Comparison of ENCODE assay signal across 12 cellular contexts in genomic region chr16:2846511-2847310, GRCh38. TPM values are rescaled to one million over a fixed set of nuclear protein-coding genes. Genes with fewer than 3 reads are reported as not detected.
DNase-seq lines count a peak whose midpoint lies in the region; TF ChIP-seq lines count a peak whose summit lies in the region.
"Had no signal": no experiment of that assay in that cellular context is flagged by ENCODE, and none has a peak within 500 bp of the region (broad histone marks: within the 10 kb centered on the region; RNA-seq: fewer than 3 reads in every experiment).

No MANE protein-coding gene starts in this region.

- H3K4me3 Mint-ChIP-seq in H9, result no peak overlapping the region

- H3K27ac Mint-ChIP-seq in H9, result no peak overlapping the region

- no peak overlapping the region for H2BK15ac ChIP-seq in H9 (ENCODE audit: low read depth, low read length)

- no peaks in the 10 kb centered on the region for H4K20me1 ChIP-seq in fibroblast of lung (ENCODE audit: control insufficient read depth, extremely low read depth, insufficient read depth, low read length)
- H4K20me1 ChIP-seq in smooth muscle cell (ENCODE audit: low read depth), result no peaks in the 10 kb centered on the region
- H4K20me1 ChIP-seq in H9 (ENCODE audit: control insufficient read depth, insufficient read depth, insufficient read length), result no peaks in the 10 kb centered on the region

- no peaks in the 10 kb centered on the region for H3K36me3 Mint-ChIP-seq in H9 (ENCODE audit: insufficient read depth in 1 of 3, low read depth in 3 of 3)

- no peak overlapping the region for H3K4me3 ChIP-seq in fibroblast of lung (replicated peaks in 1 of 4; ENCODE audit: control extremely low read depth in 1 of 4, insufficient read depth in 1 of 4, low read depth in 3 of 4, low read length in 4 of 4)
- H3K4me3 ChIP-seq in smooth muscle cell, result no peak overlapping the region
- H3K4me3 ChIP-seq: pancreas, SK-N-MC had no signal

- no peak overlapping the region for H3K56ac ChIP-seq in H9 (ENCODE audit: insufficient read length, low read depth, low read length)

- no peak overlapping the region for H2AFZ ChIP-seq in fibroblast of lung (ENCODE audit: low read length)
- no peak overlapping the region for H2AFZ ChIP-seq in smooth muscle cell (ENCODE audit: low read depth)
- H2AFZ ChIP-seq in H9 (ENCODE audit: low read length), result no peak overlapping the region

- H2BK5ac ChIP-seq in H9 (ENCODE audit: insufficient read length, low read length), result no peak overlapping the region

- H3K79me1 ChIP-seq in H9 (ENCODE audit: insufficient read depth, low read depth, low read length, poor library complexity, severe bottlenecking), result no peaks in the 10 kb centered on the region

- peaks cover 3 to 5% of the 10 kb centered on the region in 2 experiments; a peak in 4 of 5 replicates for H3K9me3 Mint-ChIP-seq in H9

- H3K79me2 ChIP-seq in fibroblast of lung (ENCODE audit: control insufficient read depth, insufficient read depth, low read length) (no peaks in the 10 kb centered on the region), smooth muscle cell (ENCODE audit: low read depth) (no peaks in the 10 kb centered on the region), H9 (ENCODE audit: insufficient read depth, low read length) (no peaks in the 10 kb centered on the region)

- H2BK12ac ChIP-seq in H9 (ENCODE audit: insufficient read length, low read depth, low read length), result no peak overlapping the region

- no peak overlapping the region for H2AK5ac ChIP-seq in H9 (ENCODE audit: insufficient read length, low read length)

- H3K27me3 ChIP-seq in fibroblast of lung (ENCODE audit: control insufficient read depth, insufficient read depth, low read length) (peaks cover 5% of the 10 kb centered on the region), smooth muscle cell (ENCODE audit: low read depth) (no peaks in the 10 kb centered on the region), H9 (ENCODE audit: insufficient read depth, low read length) (no peaks in the 10 kb centered on the region)
- H3K27me3 ChIP-seq: pancreas had no signal

- H3K18ac ChIP-seq in H9 (ENCODE audit: insufficient read length, low read depth, low read length), result no peak overlapping the region

- TF ChIP-seq CTCF in fibroblast of lung (conservative IDR thresholded peaks at IDR 0.05 in 1 of 2, IDR thresholded peaks at IDR 0.05 in 1 of 2; ENCODE audit: low read depth in 1 of 2, low read length in 2 of 2) (no peak), smooth muscle cell (IDR thresholded peaks at IDR 0.05; ENCODE audit: borderline replicate concordance, insufficient read depth, poor library complexity, severe bottlenecking) (no peak), H9 (conservative IDR thresholded peaks at IDR 0.05) (no peak)

- H4K8ac ChIP-seq in H9 (replicated peaks; ENCODE audit: insufficient read length, low read depth, low read length), result no peak overlapping the region

- H3T11ph ChIP-seq in H9 (ENCODE audit: low read length), result no peak overlapping the region

- no peak overlapping the region for H2BK120ac ChIP-seq in H9 (ENCODE audit: low read depth, low read length, poor library complexity, severe bottlenecking)

- no peak overlapping the region for H4K91ac ChIP-seq in H9 (ENCODE audit: insufficient read length, low read depth, low read length)

- H3K4me2 ChIP-seq in fibroblast of lung (ENCODE audit: extremely low read depth, insufficient read depth, low read length), result no peak overlapping the region
- H3K4me2 ChIP-seq in smooth muscle cell, result no peak overlapping the region
- H3K4me2 ChIP-seq in H9 (ENCODE audit: insufficient read depth, insufficient read length, low read length), result no peak overlapping the region

- no peaks in the 10 kb centered on the region for H3K23me2 ChIP-seq in H9 (ENCODE audit: insufficient read length, low read depth, low read length, poor library complexity, severe bottlenecking)

- in situ Hi-C loops in SK-MEL-5 (cut with HindIII; ENCODE audit: low pct_unique_long_range_greater_than_20kb, low sequenced_read_pairs), result no loop called here

- no peak overlapping the region for H3K9ac ChIP-seq in fibroblast of lung (ENCODE audit: insufficient read depth, low read length)
- H3K9ac ChIP-seq in smooth muscle cell (ENCODE audit: low read depth), result no peak overlapping the region
- no peak overlapping the region for H3K9ac ChIP-seq in H9 (ENCODE audit: extremely low read depth, insufficient read length, low read length)

- H3K23ac ChIP-seq in H9 (ENCODE audit: insufficient read length, low read depth, low read length), result no peak overlapping the region

- no peaks in the 10 kb centered on the region for H3F3A ChIP-seq in smooth muscle cell (ENCODE audit: low read depth)

- no peak overlapping the region for H2BK20ac ChIP-seq in H9 (ENCODE audit: low read depth, low read length, poor library complexity, severe bottlenecking)

- DNase-seq in activated CD8-positive, alpha-beta memory T cell treated with anti-CD3 and anti-CD28 coated beads, Interleukin-2, amount 50 U/mL, for 48 hours, result peak; percentile 53
- no peak for DNase-seq in activated CD8-positive, alpha-beta memory T cell treated with anti-CD3 and anti-CD28 coated beads, Interleukin-2, amount 50 U/mL, for 4 hours
- DNase-seq in SK-MEL-5 (ENCODE audit: low read depth, low spot score) (peak; percentile 59), fibroblast of lung (ENCODE audit: low read depth in 2 of 2) (peak; percentile 10 to 85), smooth muscle cell (lab: John Stamatoyannopoulos, UW; ENCODE audit: unreplicated experiment) (no peak), H9 (no peak), HPDE6-E6E7 (ENCODE audit: extremely low spot score) (no peak), NCI-H524 treated with DMSO at 0.1 percent for 48 hours (lab: John Stamatoyannopoulos, UW) (no peak)
- DNase-seq: kidney had no signal

- H3K9me3 ChIP-seq in fibroblast of lung (ENCODE audit: control insufficient read depth, insufficient read depth, low read depth, low read length), result no peaks in the 10 kb centered on the region
- no peaks in the 10 kb centered on the region for H3K9me3 ChIP-seq in smooth muscle cell (replicated peaks; ENCODE audit: low read depth)
- H3K9me3 ChIP-seq in H9 (ENCODE audit: control insufficient read depth, low read depth, low read length), result no peaks in the 10 kb centered on the region
- H3K9me3 ChIP-seq: pancreas had no signal

- H3K27me3 Mint-ChIP-seq in H9 (ENCODE audit: low read depth), result peaks cover 26% of the 10 kb centered on the region

- H4K5ac ChIP-seq in H9 (ENCODE audit: insufficient read length, low read depth, low read length), result no peak overlapping the region

- H3K27ac ChIP-seq in fibroblast of lung (ENCODE audit: insufficient read depth, low read length), result no peak overlapping the region
- peak overlapping the region; percentile 14 for H3K27ac ChIP-seq in smooth muscle cell (ENCODE audit: low read depth)
- no peak overlapping the region for H3K27ac ChIP-seq in H9 (ENCODE audit: insufficient read length, low read depth, low read length)
- H3K27ac ChIP-seq: pancreas, SK-N-MC had no signal

- H3K36me3 ChIP-seq in fibroblast of lung (ENCODE audit: control insufficient read depth, insufficient read depth, low read length) (no peaks in the 10 kb centered on the region), smooth muscle cell (ENCODE audit: low read depth) (no peaks in the 10 kb centered on the region)
- H3K36me3 ChIP-seq: pancreas had no signal

- WGBS in smooth muscle cell (ENCODE audit: low lambda C conversion rate), result 63% methylated on average over 3 of the region's 3 CpGs
- WGBS in H9 (ENCODE audit: extremely low coverage, insufficient read length, low lambda C conversion rate), result no CpG with 5 or more reads among the region's 3 CpGs

- H3K4me1 ChIP-seq in fibroblast of lung (ENCODE audit: control insufficient read depth, extremely low read depth, insufficient read depth, low read length) (peaks cover 2% of the 10 kb centered on the region), smooth muscle cell (ENCODE audit: low read depth) (no peaks in the 10 kb centered on the region), H9 (ENCODE audit: insufficient read depth, low read length) (0 out of 2 replicates have a peak, but pooled peaks cover 3% of the 10 kb centered on the region)

- no peak overlapping the region for H3K4ac ChIP-seq in H9 (ENCODE audit: low read depth, low read length)

- H3K14ac ChIP-seq in H9 (ENCODE audit: insufficient read depth, low read length), result no peak overlapping the region

- peaks cover 0 to 10% of the 10 kb centered on the region in 2 experiments; a peak in 2 of 4 replicates for H3K4me1 Mint-ChIP-seq in H9

RNA-seq across cellular contexts. Expression of gene PRSS22, which starts 11.3 kb away (rescaled TPM):
- not detected in 2 replicates for total RNA-seq in SK-MEL-5 (2014; rRNA removed; shearing (Covaris generic))
- polyA plus RNA-seq in SK-MEL-5 (2015; cell fraction: cytosol; rRNA removed), result 0.73 TPM in 1 of 2 replicates, not detected in the other
- 0.65 TPM in 1 of 2 replicates, not detected in the other for polyA plus RNA-seq in SK-MEL-5 (2015; cell fraction: nucleus; rRNA removed)
- total RNA-seq in fibroblast of lung (0.17 TPM in 1 of 2 replicates, not detected in the other), smooth muscle cell (2.2 TPM in 1 of 2 replicates, not detected in the other), H9 (2021) (1.9 and 2.4 TPM in 2 replicates)
- polyA plus RNA-seq in fibroblast of lung (not detected in 2 replicates), smooth muscle cell (0.79 and 3.7 TPM in 2 replicates)
- 0.13 TPM in 1 of 2 replicates, not detected in the other for polyA plus RNA-seq in fibroblast of lung (2012)
- polyA minus RNA-seq in fibroblast of lung (ENCODE audit: low replicate concordance), result not detected in 2 replicates

RNA-seq across cellular contexts. Expression of gene ZG16B, which starts 16.6 kb away (rescaled TPM):
- total RNA-seq in SK-MEL-5 (2014; rRNA removed; shearing (Covaris generic)), result not detected in 2 replicates
- polyA plus RNA-seq in SK-MEL-5 (2015; cell fraction: cytosol; rRNA removed), result not detected in 2 replicates
- not detected in 2 replicates for polyA plus RNA-seq in SK-MEL-5 (2015; cell fraction: nucleus; rRNA removed)
- not detected in 2 replicates for total RNA-seq in fibroblast of lung
- 0.14 TPM in 1 of 2 replicates, not detected in the other for polyA plus RNA-seq in fibroblast of lung
- polyA plus RNA-seq in fibroblast of lung (2012), result 0.17 TPM in 1 of 2 replicates, not detected in the other
- 0.56 TPM in 1 of 2 replicates, not detected in the other for polyA minus RNA-seq in fibroblast of lung (ENCODE audit: low replicate concordance)
- not detected in 2 replicates for total RNA-seq in smooth muscle cell
- not detected in 2 replicates for polyA plus RNA-seq in smooth muscle cell
- not detected in 2 replicates for total RNA-seq in H9 (2021)

RNA-seq across cellular contexts. Expression of gene PRSS21, which starts 29.7 kb away (rescaled TPM):
- not detected in 2 replicates for total RNA-seq in SK-MEL-5 (2014; rRNA removed; shearing (Covaris generic))
- not detected in 2 replicates for polyA plus RNA-seq in SK-MEL-5 (2015; cell fraction: cytosol; rRNA removed)
- not detected in 2 replicates for polyA plus RNA-seq in SK-MEL-5 (2015; cell fraction: nucleus; rRNA removed)
- total RNA-seq in fibroblast of lung, result 0.17 and 0.77 TPM in 2 replicates
- polyA plus RNA-seq in fibroblast of lung, result 0.15 and 0.22 TPM in 2 replicates
- polyA plus RNA-seq in fibroblast of lung (2012), result 0.19 TPM in 1 of 2 replicates, not detected in the other
- not detected in 2 replicates for polyA minus RNA-seq in fibroblast of lung (ENCODE audit: low replicate concordance)
- not detected in 2 replicates for total RNA-seq in smooth muscle cell
- polyA plus RNA-seq in smooth muscle cell, result not detected in 2 replicates
- not detected in 2 replicates for total RNA-seq in H9 (2021)
- total RNA-seq: urinary bladder had no signal

RNA-seq across cellular contexts. Expression of gene FLYWCH2, which starts 36.3 kb away (rescaled TPM):
- total RNA-seq in SK-MEL-5 (2014; rRNA removed; shearing (Covaris generic)), result 30.3 and 31.8 TPM in 2 replicates
- 64.1 and 71.9 TPM in 2 replicates for polyA plus RNA-seq in SK-MEL-5 (2015; cell fraction: cytosol; rRNA removed)
- 4.5 and 9.3 TPM in 2 replicates for polyA plus RNA-seq in SK-MEL-5 (2015; cell fraction: nucleus; rRNA removed)
- 55.2 and 56.8 TPM in 2 replicates for total RNA-seq in fibroblast of lung
- 18.1 and 21.2 TPM in 2 replicates for polyA plus RNA-seq in fibroblast of lung
- 42.6 and 42.8 TPM in 2 replicates for polyA plus RNA-seq in fibroblast of lung (2012)
- polyA minus RNA-seq in fibroblast of lung (ENCODE audit: low replicate concordance), result 2.7 and 4.8 TPM in 2 replicates
- 31.7 and 44.6 TPM in 2 replicates for total RNA-seq in smooth muscle cell
- 49.3 and 52.7 TPM in 2 replicates for polyA plus RNA-seq in smooth muscle cell
- total RNA-seq in H9 (2021), result 16.5 and 20.9 TPM in 2 replicates

RNA-seq across cellular contexts. Expression of gene PRSS41, which starts 48.4 kb away (rescaled TPM):
- total RNA-seq in SK-MEL-5 (2014; rRNA removed; shearing (Covaris generic)), result not detected in 2 replicates
- polyA plus RNA-seq in SK-MEL-5 (2015; cell fraction: cytosol; rRNA removed), result not detected in 2 replicates
- polyA plus RNA-seq in SK-MEL-5 (2015; cell fraction: nucleus; rRNA removed), result not detected in 2 replicates
- not detected in 2 replicates for total RNA-seq in fibroblast of lung
- not detected in 2 replicates for polyA plus RNA-seq in fibroblast of lung
- not detected in 2 replicates for polyA plus RNA-seq in fibroblast of lung (2012)
- not detected in 2 replicates for polyA minus RNA-seq in fibroblast of lung (ENCODE audit: low replicate concordance)
- not detected in 2 replicates for total RNA-seq in smooth muscle cell
- polyA plus RNA-seq in smooth muscle cell, result not detected in 2 replicates
- not detected in 2 replicates for total RNA-seq in H9 (2021)
- total RNA-seq: kidney, pancreas, urinary bladder had no signal
- polyA plus RNA-seq: pancreas, urinary bladder had no signal

Comparison
In these comparisons a context has a peak if more than half of its experiments do, and no peak if none do; other contexts are left out.
1. DNase-seq: peak in activated CD8-positive, alpha-beta memory T cell treated with anti-CD3 and anti-CD28 coated beads, Interleukin-2, amount 50 U/mL, for 48 hours (single experiment), SK-MEL-5 (single experiment) and fibroblast of lung (2 of 2); none in activated CD8-positive, alpha-beta memory T cell treated with anti-CD3 and anti-CD28 coated beads, Interleukin-2, amount 50 U/mL, for 4 hours (single experiment), smooth muscle cell (single experiment), H9 (single experiment), HPDE6-E6E7 (single experiment) and NCI-H524 treated with DMSO at 0.1 percent for 48 hours (single experiment).